1 cellular context compared by ENCODE assay signal in genomic region chr22:29784451-29785361, GRCh38.
TF ChIP-seq lines count a peak whose summit lies in the region.

No MANE protein-coding gene starts in this region.

TF ChIP-seq in HepG2, 621 proteins besides CTCF, POLR2A, EP300 and RAD21 (continued from another document):
- TF ChIP-seq ZBTB2 (CRISPR knock-in tag; IDR thresholded peaks at IDR 0.05; ENCODE audit: low read depth) (no peak), ZNF605 (CRISPR knock-in tag; IDR thresholded peaks at IDR 0.05) (no peak)
